ENCODE assay signal across 6 cellular contexts in the genomic region with DNA sequence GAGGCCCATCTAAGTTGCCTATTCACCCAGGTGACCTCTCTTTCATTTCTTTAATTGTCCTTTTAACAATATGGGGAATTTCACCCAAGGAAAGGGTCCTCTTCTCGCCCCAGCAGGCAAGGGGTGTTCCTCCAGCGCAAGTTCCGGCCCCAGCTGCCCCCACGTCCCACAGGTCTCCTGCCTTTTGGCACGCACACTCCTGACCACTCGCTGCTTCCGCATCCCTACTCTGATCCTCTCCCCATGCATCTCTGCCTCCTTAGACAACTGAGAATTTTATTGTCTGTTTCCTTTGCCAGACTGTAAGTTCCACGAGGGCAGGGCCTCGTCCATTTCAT. TPM values are rescaled to one million over a fixed set of nuclear protein-coding genes. Genes with fewer than 3 reads are reported as not detected.
DNase-seq lines count a peak whose midpoint lies in the region; ATAC-seq lines count a peak whose summit lies in the region.

No MANE protein-coding gene starts in this region.

- H3K36me3 Mint-ChIP-seq in activated T-helper 2 cell treated with anti-CD3 and anti-CD28 coated beads, Interferon-gamma antibody, Interleukin-2, Interleukin-4, amounts not matched to agents 10 μg/mL and 5 μg/mL and 100 μg/mL, durations not matched to agents 14 hours and 24 hours and 36 hours (ENCODE audit: low read depth) = peaks cover 44% of the 10 kb centered on the region

- H3K4me2 ChIP-seq in mesendoderm (ENCODE audit: low read length) = peak overlapping the region; percentile 64

- H3K79me2 ChIP-seq in mesendoderm (ENCODE audit: control insufficient read depth, insufficient read depth, low read length) = peaks cover 41% of the 10 kb centered on the region

- DNase-seq in DMS79 (lab: John Stamatoyannopoulos, UW) (peak; percentile 54), mesendoderm (no peak), HCEC 1CT (no peak), SW480 (ENCODE audit: low spot score) (no peak)
- DNase-seq in activated T-helper 2 cell treated with anti-CD3 and anti-CD28 coated beads, Interferon-gamma antibody, Interleukin-2, Interleukin-4, amounts not matched to agents 10 μg/mL and 5 μg/mL and 100 μg/mL, durations not matched to agents 14 hours and 24 hours and 36 hours (ENCODE audit: low spot score) = no peak

- H3K27me3 ChIP-seq in mesendoderm (ENCODE audit: insufficient read depth, low read length, poor library complexity) = no peaks in the 10 kb centered on the region

- no peak overlapping the region for H2BK120ac ChIP-seq in mesendoderm (ENCODE audit: low read depth, low read length)

- H3K27ac ChIP-seq in mesendoderm (ENCODE audit: low read depth, low read length) = no peak overlapping the region

- H3K27me3 Mint-ChIP-seq in activated T-helper 2 cell treated with anti-CD3 and anti-CD28 coated beads, Interferon-gamma antibody, Interleukin-2, Interleukin-4, amounts not matched to agents 10 μg/mL and 5 μg/mL and 100 μg/mL, durations not matched to agents 14 hours and 24 hours and 36 hours (ENCODE audit: low read depth) = peaks cover 2% of the 10 kb centered on the region

- H3K27ac Mint-ChIP-seq in activated T-helper 2 cell treated with anti-CD3 and anti-CD28 coated beads, Interferon-gamma antibody, Interleukin-2, Interleukin-4, amounts not matched to agents 10 μg/mL and 5 μg/mL and 100 μg/mL, durations not matched to agents 14 hours and 24 hours and 36 hours = peak overlapping the region; percentile 91

- H2AK5ac ChIP-seq in mesendoderm (ENCODE audit: low read length) = no peak overlapping the region

- no CpG with 5 or more reads among the region's 9 CpGs for WGBS in mesendoderm (ENCODE audit: extremely low coverage, insufficient coverage, low lambda C conversion rate)

- H3K4me1 ChIP-seq in mesendoderm (ENCODE audit: control insufficient read depth, low read depth, low read length) = peaks cover 5% of the 10 kb centered on the region

- peaks cover 30% of the 10 kb centered on the region for H3K4me1 Mint-ChIP-seq in activated T-helper 2 cell treated with anti-CD3 and anti-CD28 coated beads, Interferon-gamma antibody, Interleukin-2, Interleukin-4, amounts not matched to agents 10 μg/mL and 5 μg/mL and 100 μg/mL, durations not matched to agents 14 hours and 24 hours and 36 hours (ENCODE audit: low read depth)

- peaks cover 7% of the 10 kb centered on the region for H3K79me1 ChIP-seq in mesendoderm (ENCODE audit: low read length)

- H3K9ac ChIP-seq in mesendoderm (ENCODE audit: low read length) = peak overlapping the region; percentile 78

- H3K23ac ChIP-seq in mesendoderm (ENCODE audit: low read length) = no peak overlapping the region

- H3K9me3 Mint-ChIP-seq in activated T-helper 2 cell treated with anti-CD3 and anti-CD28 coated beads, Interferon-gamma antibody, Interleukin-2, Interleukin-4, amounts not matched to agents 10 μg/mL and 5 μg/mL and 100 μg/mL, durations not matched to agents 14 hours and 24 hours and 36 hours = peaks cover 4% of the 10 kb centered on the region

- H2BK5ac ChIP-seq in mesendoderm (ENCODE audit: low read length) = no peak overlapping the region

- H4K5ac ChIP-seq in mesendoderm (ENCODE audit: low read length) = no peak overlapping the region

- peak overlapping the region; percentile 77 for H3K4me3 ChIP-seq in mesendoderm (ENCODE audit: low read length)

- H3K36me3 ChIP-seq in mesendoderm (ENCODE audit: control insufficient read depth, insufficient read depth, low read length) = no peaks in the 10 kb centered on the region

- peak overlapping the region; percentile 89 for H3K4me3 Mint-ChIP-seq in activated T-helper 2 cell treated with anti-CD3 and anti-CD28 coated beads, Interferon-gamma antibody, Interleukin-2, Interleukin-4, amounts not matched to agents 10 μg/mL and 5 μg/mL and 100 μg/mL, durations not matched to agents 14 hours and 24 hours and 36 hours (ENCODE audit: low read depth)

- H4K8ac ChIP-seq in mesendoderm (ENCODE audit: low read depth, low read length) = no peak overlapping the region

- no peak for ATAC-seq in HG03354 (IDR thresholded peaks at IDR 0.05; ENCODE audit: poor library complexity, severe bottlenecking, unreplicated experiment)

- intact Hi-C loops in activated T-helper 2 cell treated with anti-CD3 and anti-CD28 coated beads, Interferon-gamma antibody, Interleukin-2, Interleukin-4, amounts not matched to agents 10 μg/mL and 5 μg/mL and 100 μg/mL, durations not matched to agents 14 hours and 24 hours and 36 hours (cut with micrococcal nuclease) = loop anchor here (5.0 kb wide), 1 partner anchor 1171 kb away; a partner anchor contains a TSS

- no peak overlapping the region for H3K18ac ChIP-seq in mesendoderm (ENCODE audit: low read length)

- peak overlapping the region; percentile 41 for H3K4ac ChIP-seq in mesendoderm (ENCODE audit: low read depth, low read length)

- peak overlapping the region; percentile 92 for H3K56ac ChIP-seq in mesendoderm (ENCODE audit: low read length)

- H2BK15ac ChIP-seq in mesendoderm (replicated peaks; ENCODE audit: low read depth) = no peak overlapping the region

RNA-seq across cellular contexts. Expression of a gene that starts 0.7 kb away (rescaled TPM):
- total RNA-seq in activated T-helper 2 cell treated with anti-CD3 and anti-CD28 coated beads, Interferon-gamma antibody, Interleukin-2, Interleukin-4, amounts not matched to agents 10 μg/mL and 5 μg/mL and 100 μg/mL, durations not matched to agents 14 hours and 24 hours and 36 hours = 639 and 643 TPM in 2 replicates
- 300 TPM for polyA plus RNA-seq in mesendoderm (2013, experiment 1 of 2)
- polyA plus RNA-seq in mesendoderm (2013, experiment 2 of 2) = 300 TPM

RNA-seq across cellular contexts. Expression of a gene that starts 44.5 kb away (rescaled TPM):
- 0.41 and 0.87 TPM in 2 replicates for total RNA-seq in activated T-helper 2 cell treated with anti-CD3 and anti-CD28 coated beads, Interferon-gamma antibody, Interleukin-2, Interleukin-4, amounts not matched to agents 10 μg/mL and 5 μg/mL and 100 μg/mL, durations not matched to agents 14 hours and 24 hours and 36 hours
- 0.10 TPM for polyA plus RNA-seq in mesendoderm (2013, experiment 1 of 2)
- polyA plus RNA-seq in mesendoderm (2013, experiment 2 of 2) = 0.13 TPM

RNA-seq across cellular contexts. Expression of a gene that starts 49.5 kb away (rescaled TPM):
- not detected in 2 replicates for total RNA-seq in activated T-helper 2 cell treated with anti-CD3 and anti-CD28 coated beads, Interferon-gamma antibody, Interleukin-2, Interleukin-4, amounts not matched to agents 10 μg/mL and 5 μg/mL and 100 μg/mL, durations not matched to agents 14 hours and 24 hours and 36 hours
- not detected for polyA plus RNA-seq in mesendoderm (2013, experiment 1 of 2)
- not detected for polyA plus RNA-seq in mesendoderm (2013, experiment 2 of 2)

RNA-seq across cellular contexts. Expression of a gene that starts 53.6 kb away (rescaled TPM):
- total RNA-seq in activated T-helper 2 cell treated with anti-CD3 and anti-CD28 coated beads, Interferon-gamma antibody, Interleukin-2, Interleukin-4, amounts not matched to agents 10 μg/mL and 5 μg/mL and 100 μg/mL, durations not matched to agents 14 hours and 24 hours and 36 hours = 82.4 and 82.9 TPM in 2 replicates
- 63.9 TPM for polyA plus RNA-seq in mesendoderm (2013, experiment 1 of 2)
- polyA plus RNA-seq in mesendoderm (2013, experiment 2 of 2) = 62.4 TPM

RNA-seq across cellular contexts. Expression of a gene that starts 54.0 kb away (rescaled TPM):
- total RNA-seq in activated T-helper 2 cell treated with anti-CD3 and anti-CD28 coated beads, Interferon-gamma antibody, Interleukin-2, Interleukin-4, amounts not matched to agents 10 μg/mL and 5 μg/mL and 100 μg/mL, durations not matched to agents 14 hours and 24 hours and 36 hours = 19.9 and 20.8 TPM in 2 replicates
- polyA plus RNA-seq in mesendoderm (2013, experiment 1 of 2) = 36.7 TPM
- polyA plus RNA-seq in mesendoderm (2013, experiment 2 of 2) = 36.3 TPM
